9 cellular contexts compared by ENCODE assay signal in the genomic region with DNA sequence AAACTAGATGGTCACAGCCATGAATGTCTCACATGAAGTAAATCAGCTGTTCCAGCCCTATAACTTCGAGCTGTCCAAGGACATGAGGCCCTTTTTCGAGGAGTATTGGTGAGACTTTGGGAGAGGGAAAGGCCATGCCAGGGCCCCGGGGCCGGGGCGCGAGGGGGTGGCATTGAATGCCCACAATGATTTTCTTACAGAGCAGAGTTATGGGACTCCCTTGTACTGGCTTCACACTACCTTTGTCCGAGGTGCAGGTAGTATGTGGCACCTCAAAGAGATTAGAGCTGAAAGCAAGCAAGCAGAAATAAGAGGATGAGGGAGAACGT. TPM values are rescaled to one million over a fixed set of nuclear protein-coding genes. Genes with fewer than 3 reads are reported as not detected.
DNase-seq lines count a peak whose midpoint lies in the region; ATAC-seq and TF ChIP-seq lines count a peak whose summit lies in the region.
"Had no signal": no experiment of that assay in that cellular context is flagged by ENCODE, and none has a peak within 500 bp of the region (broad histone marks: within the 10 kb centered on the region; RNA-seq: fewer than 3 reads in every experiment).

No MANE protein-coding gene starts in this region.

- H3K27me3 Mint-ChIP-seq in Caco-2 (ENCODE audit: insufficient read depth, unreplicated experiment), result peaks cover 17% of the 10 kb centered on the region

- intact Hi-C loops in Caco-2 (cut with micrococcal nuclease; ENCODE audit: unreplicated experiment), result loop anchor here (1.0 to 5.0 kb wide), 3 partner anchors 57 to 356 kb away; no protein-coding TSS in a partner anchor
- intact Hi-C loops in PC-9 (cut with micrococcal nuclease; ENCODE audit: unreplicated experiment), result no loop called here
- intact Hi-C loops in psoas muscle (cut with DNase I), result loop anchor here (2.0 to 10.0 kb wide), 2 partner anchors 52 to 56 kb away; no protein-coding TSS in a partner anchor

- H3K36me3 Mint-ChIP-seq in Caco-2 (ENCODE audit: insufficient read depth, unreplicated experiment), result no peaks in the 10 kb centered on the region

- DNase-seq in Caco-2, result no peak
- no peak for DNase-seq in PC-9
- no peak for DNase-seq in epithelial cell of proximal tubule (ENCODE audit: low read depth)
- no peak for DNase-seq in psoas muscle
- no peak for DNase-seq in islet precursor cell
- no peak for DNase-seq in NCI-H1436 (lab: John Stamatoyannopoulos, UW)
- no peak for DNase-seq in ACHN
- DNase-seq in NCI-H187 (lab: John Stamatoyannopoulos, UW), result no peak

- CTCF ChIA-PET in Caco-2 (lab: Charles Lee), result interaction anchor here (1.0 to 2.7 kb wide), 9 partner anchors 19 to 357 kb away, joined by 3 to 20 read pairs (median 5); a partner anchor contains a TSS
- CTCF ChIA-PET in PC-9 (lab: Charles Lee), result interaction anchor here (0.6 to 1.5 kb wide), 2 partner anchors 57 to 1829 kb away, joined by 3 to 4 read pairs; no protein-coding TSS in a partner anchor

- H3K27ac Mint-ChIP-seq in Caco-2 (ENCODE audit: unreplicated experiment), result peak overlapping the region; percentile 7

- H3K4me1 Mint-ChIP-seq in Caco-2 (ENCODE audit: low read depth, unreplicated experiment), result peaks cover under 1% of the 10 kb centered on the region

- ATAC-seq in psoas muscle, result no peak

- peak overlapping the region; percentile 44 for H3K4me3 ChIP-seq in Caco-2 (ENCODE audit: low read depth, low read length)
- no peak overlapping the region for H3K4me3 ChIP-seq in PC-9
- H3K4me3 ChIP-seq in epithelial cell of proximal tubule (ENCODE audit: low read depth, low read length), result peak overlapping the region; percentile 45
- peak overlapping the region; percentile 59 for H3K4me3 ChIP-seq in psoas muscle

- BruUV-seq in Caco-2 (replicated peaks; lab: Mats Ljungman, UMichigan) (TSS peak; percentile 35), PC-9 (replicated peaks; lab: Mats Ljungman, UMichigan) (no TSS peak)

- H3K36me3 ChIP-seq in Caco-2 (ENCODE audit: control insufficient read depth, insufficient read depth, low read length) (no peaks in the 10 kb centered on the region), PC-9 (ENCODE audit: low read depth) (no peaks in the 10 kb centered on the region), psoas muscle (ENCODE audit: insufficient read depth in 1 of 2, low read depth in 1 of 2) (no peaks in the 10 kb centered on the region)
- H3K36me3 ChIP-seq: transverse colon had no signal

- H4K20me1 ChIP-seq in PC-9 (ENCODE audit: insufficient read depth), result no peaks in the 10 kb centered on the region

- no peaks in the 10 kb centered on the region for H3K9me2 ChIP-seq in PC-9 (ENCODE audit: insufficient read depth)

- POLR2A ChIA-PET in Caco-2 (lab: Charles Lee), result interaction anchor here (2.6 kb wide), 1 partner anchor 19 kb away, joined by 12 read pairs; a partner anchor contains a TSS
- POLR2A ChIA-PET in PC-9 (lab: Charles Lee; ENCODE audit: unreplicated experiment), result interaction anchor here (0.7 kb wide), 2 partner anchors 22 to 1054 kb away, joined by 3 to 16 read pairs; no protein-coding TSS in a partner anchor

- H3K4me1 ChIP-seq in Caco-2 (peaks cover 17% of the 10 kb centered on the region), PC-9 (replicated peaks; ENCODE audit: insufficient read depth) (peaks cover 7% of the 10 kb centered on the region), psoas muscle (peaks cover 22% of the 10 kb centered on the region)

- H2AFZ ChIP-seq in PC-9, result no peak overlapping the region

- TF ChIP-seq CTCF in Caco-2 (IDR thresholded peaks at IDR 0.05; ENCODE audit: insufficient read depth in 1 of 2, low read depth in 1 of 2, low read length in 1 of 2, severe bottlenecking in 1 of 2, unreplicated experiment in 1 of 2), result no peak
- no peak for TF ChIP-seq CTCF in PC-9 (conservative IDR thresholded peaks at IDR 0.05)
- no peak for TF ChIP-seq CTCF in epithelial cell of proximal tubule (conservative IDR thresholded peaks at IDR 0.05; ENCODE audit: low read depth, low read length)
- no peak for TF ChIP-seq CTCF in psoas muscle (IDR thresholded peaks at IDR 0.05)

- H3K9me3 ChIP-seq in Caco-2 (no peaks in the 10 kb centered on the region), PC-9 (ENCODE audit: insufficient read depth, low read depth) (no peaks in the 10 kb centered on the region), psoas muscle (no peaks in the 10 kb centered on the region)
- H3K9me3 ChIP-seq: transverse colon had no signal

- peak overlapping the region; percentile 73 for H3K4me3 Mint-ChIP-seq in Caco-2 (ENCODE audit: unreplicated experiment)

- H3K27me3 ChIP-seq in Caco-2 (replicated peaks; ENCODE audit: control insufficient read depth, insufficient read depth, low read length), result peaks cover 1% of the 10 kb centered on the region; the same call in 1 of the 2 replicates
- H3K27me3 ChIP-seq in PC-9 (ENCODE audit: insufficient read depth, low read depth), result no peaks in the 10 kb centered on the region
- H3K27me3 ChIP-seq in psoas muscle (ENCODE audit: insufficient read depth in 3 of 3, low read length in 2 of 3), result peaks cover 0 to 1% (median 0%) of the 10 kb centered on the region in 3 donors

- peak overlapping the region; percentile 49 for H3K4me2 ChIP-seq in PC-9

- no peaks in the 10 kb centered on the region for H3K9me3 Mint-ChIP-seq in Caco-2 (ENCODE audit: unreplicated experiment)

- WGBS in psoas muscle, 3 donors, result 52 to 57% (median 57%) methylated on average over 8 of the region's 8 CpGs

- no peaks in the 10 kb centered on the region for H3K79me2 ChIP-seq in PC-9 (ENCODE audit: low read depth)

- peaks cover 4% of the 10 kb centered on the region; the same call in 1 of the 2 replicates for H3F3A ChIP-seq in PC-9 (ENCODE audit: insufficient read depth, low read depth)

- H3K27ac ChIP-seq in PC-9 (no peak overlapping the region), psoas muscle (no peak overlapping the region)

- in situ Hi-C loops in ACHN (cut with HindIII; ENCODE audit: low pct_ligation_motif_present, low pct_unique_long_range_greater_than_20kb, low sequenced_read_pairs), result loop anchor here (10.0 kb wide), 1 partner anchor 128 kb away; no protein-coding TSS in a partner anchor

RNA-seq across cellular contexts. Expression of a gene that starts 0.4 kb away (rescaled TPM):
- total RNA-seq in Caco-2 (2022), result 1.4 and 2.2 TPM in 2 replicates
- total RNA-seq in PC-9 (2021), result 0.61 and 0.88 TPM in 2 replicates
- total RNA-seq in epithelial cell of proximal tubule, result 0.06 and 0.07 TPM in 2 replicates
- total RNA-seq in psoas muscle, result under 1 TPM in 3 of 4 donors, not detected in 1; 0.25 to 0.54 (median 0.26) TPM
- under 1 TPM; 0.17 to 0.32 (median 0.26) TPM for polyA plus RNA-seq in psoas muscle
- total RNA-seq: transverse colon had no signal

RNA-seq across cellular contexts. Expression of a gene that starts 14.8 kb away (rescaled TPM):
- not detected in 2 replicates for total RNA-seq in Caco-2 (2022)
- not detected in 2 replicates for total RNA-seq in PC-9 (2021)
- total RNA-seq in epithelial cell of proximal tubule, result 0.65 and 2.7 TPM in 2 replicates
- 1 to 10 TPM; 6.9 to 9.7 (median 8.8) TPM for total RNA-seq in psoas muscle
- 1 to 10 TPM; 2.0 to 7.6 (median 4.5) TPM for polyA plus RNA-seq in psoas muscle
- total RNA-seq: transverse colon had no signal

RNA-seq across cellular contexts. Expression of a gene that starts 18.8 kb away (rescaled TPM):
- 69.1 and 69.8 TPM in 2 replicates for total RNA-seq in Caco-2 (2022)
- 18.6 and 28.3 TPM in 2 replicates for total RNA-seq in PC-9 (2021)
- 30.7 and 36.3 TPM in 2 replicates for total RNA-seq in epithelial cell of proximal tubule
- 10 to 100 TPM; 40.8 to 47.1 (median 44.2) TPM for total RNA-seq in psoas muscle
- polyA plus RNA-seq in psoas muscle, result 10 to 100 TPM; 14.1 to 32.0 (median 15.8) TPM
